9 cellular contexts compared by ENCODE assay signal in the genomic region with DNA sequence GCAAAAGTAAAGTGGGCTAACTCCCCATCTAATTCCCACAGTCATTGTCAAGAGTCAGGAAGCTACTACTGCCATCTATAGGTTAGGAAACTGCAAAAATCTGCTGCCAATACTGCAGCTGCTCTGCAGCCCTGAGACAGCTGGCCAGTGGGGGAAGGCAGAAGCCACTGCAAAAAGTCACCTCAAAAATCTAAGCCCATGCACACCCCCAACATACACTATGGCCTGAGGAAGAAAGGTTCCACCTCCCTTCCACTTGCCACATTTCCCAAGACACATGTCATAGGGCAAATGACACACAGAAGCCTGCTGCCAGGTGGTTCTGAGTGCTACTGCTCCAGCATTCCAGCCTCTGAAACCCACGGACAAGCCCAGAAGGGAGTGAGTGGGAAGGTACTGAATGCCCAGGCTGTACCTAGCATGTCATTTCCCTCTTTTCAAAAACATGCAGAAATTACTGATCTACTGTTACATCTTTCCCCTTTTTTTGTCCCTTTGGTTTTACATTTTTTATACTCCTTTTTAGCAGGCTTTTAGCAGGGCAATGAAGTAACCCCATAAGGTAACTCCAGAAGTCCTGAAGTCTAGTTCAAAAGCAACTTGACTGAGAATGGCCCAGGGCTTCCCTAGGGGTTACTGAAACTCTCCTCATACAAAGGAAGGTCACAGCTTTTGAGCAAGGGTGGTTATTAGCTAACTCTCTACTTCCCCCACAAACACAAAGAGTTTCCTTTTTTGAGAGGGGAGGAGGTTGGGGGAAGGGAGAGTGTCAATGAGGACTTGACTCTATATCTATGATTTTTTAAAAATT. TPM values are rescaled to one million over a fixed set of nuclear protein-coding genes. Genes with fewer than 3 reads are reported as not detected.
DNase-seq lines count a peak whose midpoint lies in the region; ATAC-seq lines count a peak whose summit lies in the region.
"Had no signal": no experiment of that assay in that cellular context is flagged by ENCODE, and none has a peak within 500 bp of the region (broad histone marks: within the 10 kb centered on the region; RNA-seq: fewer than 3 reads in every experiment).

No MANE protein-coding gene starts in this region.

- peak; percentile 53 for ATAC-seq in Right ventricle myocardium superior (ENCODE audit: poor library complexity)
- ATAC-seq in aorta (ENCODE audit: low FRiP score): no peak
- ATAC-seq in GM19324 (IDR thresholded peaks at IDR 0.05; ENCODE audit: low FRiP score, unreplicated experiment): no peak

- H3K27me3 ChIP-seq in subcutaneous abdominal adipose tissue (ENCODE audit: control insufficient read depth in 5 of 5, insufficient read depth in 4 of 5, low read length in 5 of 5) (no peaks in the 10 kb centered on the region), aorta (ENCODE audit: control insufficient read depth in 1 of 2, insufficient read depth in 2 of 2, low read length in 1 of 2) (no peaks in the 10 kb centered on the region)

- H3K9ac ChIP-seq in subcutaneous abdominal adipose tissue (ENCODE audit: low read length in 5 of 5): peak overlapping the region in 2 of 5 donors; percentile 25 to 54

- no peak overlapping the region for H3K4me3 ChIP-seq in subcutaneous abdominal adipose tissue (ENCODE audit: low read depth in 1 of 5, low read length in 5 of 5)
- no peak overlapping the region for H3K4me3 ChIP-seq in aorta (ENCODE audit: low read length in 2 of 2)

- WGBS in aorta, 2 donors: 18 to 43% methylated on average over 1 of the region's 1 CpG

- H3K27ac ChIP-seq in subcutaneous abdominal adipose tissue (ENCODE audit: low read depth, low read length): peak overlapping the region; percentile 20
- no peak overlapping the region for H3K27ac ChIP-seq in aorta (ENCODE audit: low read depth in 1 of 2, low read length in 2 of 2)

- no peaks in the 10 kb centered on the region for H3K9me3 ChIP-seq in subcutaneous abdominal adipose tissue (ENCODE audit: control insufficient read depth in 5 of 5, low read length in 5 of 5)
- H3K9me3 ChIP-seq in aorta (ENCODE audit: control insufficient read depth, low read length): no peaks in the 10 kb centered on the region

- DNase-seq in NCI-H1436 (lab: John Stamatoyannopoulos, UW) (peak; percentile 9), NCI-H1436 treated with DMSO at 0.1 percent for 48 hours (lab: John Stamatoyannopoulos, UW) (no peak), HPDE6-E6E7 (ENCODE audit: extremely low spot score) (peak; percentile 31), SW480 (ENCODE audit: low spot score) (peak; percentile 39), Right ventricle myocardium superior (no peak), aorta (no peak)

- H3K36me3 ChIP-seq in subcutaneous abdominal adipose tissue (ENCODE audit: control insufficient read depth in 5 of 5, insufficient read depth in 5 of 5, low read length in 5 of 5) (peaks cover 9 to 27% (median 20%) of the 10 kb centered on the region in 5 donors), aorta (ENCODE audit: control insufficient read depth in 1 of 2, insufficient read depth in 2 of 2, low read length in 1 of 2) (peaks cover 0 to 4% of the 10 kb centered on the region in 2 donors)

- intact Hi-C loops in Right ventricle myocardium superior (cut with DNase I) (no loop called here), aorta (cut with DNase I) (no loop called here)

- H3K4me1 ChIP-seq in subcutaneous abdominal adipose tissue (ENCODE audit: control insufficient read depth in 5 of 5, insufficient read depth in 5 of 5, low read length in 5 of 5): peaks cover 5 to 22% (median 13%) of the 10 kb centered on the region in 5 donors
- H3K4me1 ChIP-seq in aorta (ENCODE audit: control insufficient read depth in 1 of 2, insufficient read depth in 2 of 2, low read length in 2 of 2): no peaks in the 10 kb centered on the region

RNA-seq across cellular contexts. Expression of a gene that starts 36.8 kb away (rescaled TPM):
- total RNA-seq in Right ventricle myocardium superior: 29.7 TPM
- 10 to 100 TPM; 37.0 to 43.5 TPM for total RNA-seq in aorta
- polyA plus RNA-seq in aorta: 10 to 100 TPM; 19.7 to 27.4 TPM

RNA-seq across cellular contexts. Expression of a gene that starts 45.7 kb away (rescaled TPM):
- total RNA-seq in Right ventricle myocardium superior (not detected), aorta (not detected)
- polyA plus RNA-seq in aorta: under 1 TPM; 0.08 to 0.50 TPM
- total RNA-seq: Daoy had no signal

RNA-seq across cellular contexts. Expression of a gene that starts 59.0 kb away (rescaled TPM):
- total RNA-seq in Right ventricle myocardium superior (6.7 TPM), aorta (10 to 100 TPM; 11.9 to 13.0 TPM)
- 10 to 100 TPM in 1 of 2 donors, 1 to 10 TPM in 1; 8.3 to 26.9 TPM for polyA plus RNA-seq in aorta

Comparison
In these comparisons a context has a peak if more than half of its experiments do, and no peak if none do; other contexts are left out.
1. DNase-seq: peak in NCI-H1436 (single experiment), HPDE6-E6E7 (single experiment) and SW480 (single experiment); none in NCI-H1436 treated with DMSO at 0.1 percent for 48 hours (single experiment), Right ventricle myocardium superior (single experiment) and aorta (0 of 2).